Comparison of ENCODE assay signal across 4 cellular contexts in the genomic region with DNA sequence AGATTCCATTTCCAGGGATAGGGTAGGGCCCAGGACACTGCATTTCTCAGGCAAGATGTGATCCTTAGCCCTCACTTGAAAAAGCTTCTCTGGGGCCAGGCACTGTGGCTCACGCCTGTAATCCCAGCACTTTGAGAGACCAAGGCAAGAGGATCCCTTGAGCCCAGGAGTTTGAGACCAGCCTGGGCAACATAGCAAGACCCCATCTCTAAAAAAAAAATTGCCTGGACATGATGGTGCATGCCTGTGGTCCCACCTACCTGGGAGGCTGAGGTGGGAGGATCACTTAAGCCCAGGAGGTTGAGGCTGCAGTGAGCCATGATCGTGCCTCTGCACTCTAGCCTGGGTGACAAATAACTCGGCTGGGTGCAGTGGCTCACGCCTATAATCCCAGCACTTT. TPM values are rescaled to one million over a fixed set of nuclear protein-coding genes. Genes with fewer than 3 reads are reported as not detected.
"Had no signal": no experiment of that assay in that cellular context is flagged by ENCODE, and none has a peak within 500 bp of the region (broad histone marks: within the 10 kb centered on the region; RNA-seq: fewer than 3 reads in every experiment).

No MANE protein-coding gene starts in this region.

RNA-seq across cellular contexts. Expression of gene SMIM24, which starts 33.7 kb away (rescaled TPM):
- total RNA-seq: IMR-90, M059J, SK-MEL-5 had no signal
- polyA plus RNA-seq: IMR-90 had no signal

RNA-seq across cellular contexts. Expression of gene SMIM44, which starts 36.6 kb away (rescaled TPM):
- total RNA-seq: IMR-90, M059J, SK-MEL-5 had no signal
- polyA plus RNA-seq: IMR-90, SK-N-SH had no signal
